8 cellular contexts compared by ENCODE assay signal in the genomic region with DNA sequence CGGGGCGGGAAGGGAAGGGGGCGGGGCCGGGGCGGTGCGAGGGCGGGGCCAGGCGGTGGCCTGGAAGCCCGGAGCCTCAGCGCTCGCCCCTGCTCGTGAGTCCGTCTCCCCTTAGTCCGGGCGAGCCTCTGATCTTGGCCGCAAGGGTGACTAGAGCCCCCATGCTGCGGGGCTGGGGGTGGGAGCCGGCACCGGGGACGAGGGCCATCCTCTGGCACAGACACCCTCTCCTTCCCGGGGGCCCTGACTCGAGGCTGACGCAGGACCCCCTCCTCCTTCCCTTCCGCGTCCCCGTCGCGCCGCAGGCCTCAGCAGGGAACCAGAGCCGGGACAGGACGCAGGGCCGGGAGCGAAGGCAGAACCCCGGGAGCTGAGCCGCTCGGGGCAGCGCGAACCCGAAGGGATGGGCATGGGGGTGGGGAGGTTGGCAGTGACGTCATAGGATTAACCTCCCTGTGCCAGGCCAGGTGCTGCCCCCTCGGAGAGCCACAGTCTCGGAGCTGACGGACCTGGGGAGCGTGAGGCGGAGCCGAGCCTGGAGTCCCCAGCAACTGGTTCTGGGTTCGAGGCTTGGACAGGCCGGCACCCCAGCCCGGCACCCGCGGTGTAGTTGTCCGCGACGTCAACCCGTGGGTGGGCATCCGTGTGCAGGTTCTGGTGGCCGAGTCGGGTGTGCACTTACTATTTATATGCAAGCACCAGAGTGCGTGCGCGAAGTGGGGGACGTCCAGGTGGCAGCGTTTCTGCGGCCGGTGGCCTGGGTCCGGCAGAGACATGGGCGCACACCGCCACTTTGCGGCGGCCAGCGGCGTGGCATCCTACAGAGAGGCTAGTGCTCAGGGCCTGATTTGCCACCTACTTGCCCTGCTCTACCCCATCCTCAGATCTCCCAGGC. TPM values are rescaled to one million over a fixed set of nuclear protein-coding genes. Genes with fewer than 3 reads are reported as not detected.
DNase-seq lines count a peak whose midpoint lies in the region; ATAC-seq and TF ChIP-seq lines count a peak whose summit lies in the region.

No MANE protein-coding gene starts in this region.

- peak overlapping the region; percentile 56 to 91 for H3K4me3 ChIP-seq in DND-41 (ENCODE audit: low read depth in 1 of 2, low read length in 2 of 2)
- peak overlapping the region; percentile 68 for H3K4me3 ChIP-seq in NT2/D1 (ENCODE audit: insufficient read length, low read depth)
- H3K4me3 ChIP-seq in mononuclear cell (ENCODE audit: low read length) = peak overlapping the region; percentile 72

- H3K4me1 ChIP-seq in DND-41 (ENCODE audit: insufficient read depth, low read length) (peaks cover 37% of the 10 kb centered on the region), NT2/D1 (ENCODE audit: insufficient read depth, insufficient read length) (peaks cover 26% of the 10 kb centered on the region), mononuclear cell (ENCODE audit: insufficient read depth, low read length) (peaks cover 27% of the 10 kb centered on the region)

- peak overlapping the region; percentile 94 for H2AFZ ChIP-seq in DND-41 (ENCODE audit: low read depth, low read length)

- H3K27ac ChIP-seq in DND-41 (ENCODE audit: low read length) = peak overlapping the region; percentile 68
- peak overlapping the region; percentile 94 for H3K27ac ChIP-seq in epithelial cell of prostate

- H3K36me3 ChIP-seq in DND-41 (ENCODE audit: insufficient read depth, low read length) = peaks cover 8% of the 10 kb centered on the region; the same call in 1 of the 2 replicates
- peaks cover 12% of the 10 kb centered on the region for H3K36me3 ChIP-seq in NT2/D1 (ENCODE audit: insufficient read depth, insufficient read length, low read length)

- H3K4me2 ChIP-seq in DND-41 (ENCODE audit: insufficient read depth, low read length) = peak overlapping the region; percentile 100

- ATAC-seq in DND-41 (ENCODE audit: insufficient read depth, low read depth) (peak; percentile 45), HG03521 (IDR thresholded peaks at IDR 0.05; ENCODE audit: unreplicated experiment) (peak; percentile 35), GM21528 (IDR thresholded peaks at IDR 0.05; ENCODE audit: low FRiP score, unreplicated experiment) (no peak)

- no peaks in the 10 kb centered on the region for H4K20me1 ChIP-seq in DND-41 (ENCODE audit: insufficient read depth, low read length)

- DNase-seq in DND-41 (peak; percentile 74), NT2/D1 (ENCODE audit: low read depth, low spot score) (peak; percentile 28), activated T-cell treated with anti-CD3 and anti-CD28 coated beads for 4 hours (peak; percentile 61), epithelial cell of prostate (ENCODE audit: low read depth, low spot score) (no peak)
- peak; percentile 44 to 45 for DNase-seq in stimulated activated CD8-positive, alpha-beta memory T cell treated with anti-CD3 and anti-CD28 coated beads, Interleukin-7, amount 100 ng/mL, for 48 hours (ENCODE audit: extremely low read depth in 1 of 2, low read depth in 1 of 2)

- H3K27me3 ChIP-seq in DND-41 (ENCODE audit: insufficient read depth, low read length, poor library complexity) = no peaks in the 10 kb centered on the region
- H3K27me3 ChIP-seq in NT2/D1 (ENCODE audit: insufficient read depth, insufficient read length) = no peaks in the 10 kb centered on the region
- no peaks in the 10 kb centered on the region for H3K27me3 ChIP-seq in mononuclear cell (ENCODE audit: insufficient read depth, low read length)

- no peaks in the 10 kb centered on the region for H3K9me3 ChIP-seq in DND-41 (ENCODE audit: insufficient read depth, low read length, severe bottlenecking)
- peaks cover 17% of the 10 kb centered on the region; the same call in 1 of the 2 replicates for H3K9me3 ChIP-seq in NT2/D1 (ENCODE audit: insufficient read depth, low read length)
- H3K9me3 ChIP-seq in mononuclear cell (ENCODE audit: low read depth, low read length) = no peaks in the 10 kb centered on the region

- peak; percentile 1 for TF ChIP-seq CTCF in DND-41 (IDR thresholded peaks at IDR 0.05; ENCODE audit: borderline replicate concordance, extremely low read depth, low read length, poor library complexity, severe bottlenecking)

- H3K79me2 ChIP-seq in DND-41 (ENCODE audit: insufficient read depth, low read length) = peaks cover 7% of the 10 kb centered on the region; the same call in 1 of the 2 replicates

- H3K9ac ChIP-seq in DND-41 (ENCODE audit: low read depth, low read length) (peak overlapping the region; percentile 73), NT2/D1 (ENCODE audit: insufficient read length, low read depth) (peak overlapping the region; percentile 91)

RNA-seq across cellular contexts. Expression of a gene that starts 0.5 kb away (rescaled TPM):
- total RNA-seq in mononuclear cell = 1.9 TPM

RNA-seq across cellular contexts. Expression of a gene that starts 2.7 kb away (rescaled TPM):
- total RNA-seq in mononuclear cell = 6.9 TPM

RNA-seq across cellular contexts. Expression of a gene that starts 15.5 kb away (rescaled TPM):
- 17.9 TPM for total RNA-seq in mononuclear cell

RNA-seq across cellular contexts. Expression of a gene that starts 28.9 kb away (rescaled TPM):
- 3.4 TPM for total RNA-seq in mononuclear cell
